16 cellular contexts compared by ENCODE assay signal in genomic region chr2:20198001-20198400, GRCh38. TPM values are rescaled to one million over a fixed set of nuclear protein-coding genes. Genes with fewer than 3 reads are reported as not detected.
DNase-seq lines count a peak whose midpoint lies in the region; ATAC-seq and TF ChIP-seq lines count a peak whose summit lies in the region.
"Had no signal": no experiment of that assay in that cellular context is flagged by ENCODE, and none has a peak within 500 bp of the region (broad histone marks: within the 10 kb centered on the region; RNA-seq: fewer than 3 reads in every experiment).

No MANE protein-coding gene starts in this region.

- H3K4me1 ChIP-seq in Peyer's patch: peaks cover 0 to 30% (median 0%) of the 10 kb centered on the region in 4 donors
- H3K4me1 ChIP-seq in lung (ENCODE audit: control insufficient read depth in 2 of 2, insufficient read depth in 2 of 2, low read length in 2 of 2): peaks cover 0 to 5% of the 10 kb centered on the region in 2 donors
- H3K4me1 ChIP-seq: adrenal gland, esophagus muscularis mucosa had no signal

- TF ChIP-seq POLR2A in Peyer's patch (IDR thresholded peaks at IDR 0.05): no peak

- H3K9me3 Mint-ChIP-seq in osteocyte (ENCODE audit: unreplicated experiment): no peaks in the 10 kb centered on the region
- H3K9me3 Mint-ChIP-seq: memory B cell had no signal

- ATAC-seq in lung (ENCODE audit: insufficient read depth, low FRiP score): peak; percentile 42
- ATAC-seq: Panc1 had no signal

- H3K27me3 ChIP-seq in Peyer's patch: no peaks in the 10 kb centered on the region
- no peaks in the 10 kb centered on the region for H3K27me3 ChIP-seq in lung (ENCODE audit: control insufficient read depth, insufficient read depth)
- H3K27me3 ChIP-seq: adrenal gland, esophagus muscularis mucosa had no signal

- H3K4me3 ChIP-seq in Peyer's patch: no peak overlapping the region
- no peak overlapping the region for H3K4me3 ChIP-seq in lung
- H3K4me3 ChIP-seq: adrenal gland, esophagus muscularis mucosa had no signal

- peaks cover 11% of the 10 kb centered on the region for H3K4me1 Mint-ChIP-seq in osteocyte (ENCODE audit: unreplicated experiment)
- H3K4me1 Mint-ChIP-seq: memory B cell had no signal

- peak overlapping the region in 3 of 4 donors; percentile 53 to 91 (median 89) for H3K27ac ChIP-seq in Peyer's patch
- H3K27ac ChIP-seq in lung (ENCODE audit: low read depth in 1 of 2, low read length in 1 of 2): peak overlapping the region in 1 of 2 donors; percentile 79
- H3K27ac ChIP-seq: adrenal gland, esophagus muscularis mucosa had no signal

- WGBS in lung, 2 donors: 59 to 86% methylated on average over 9 of the region's 9 CpGs

- DNase-seq in COLO668 (lab: John Stamatoyannopoulos, UW; ENCODE audit: unreplicated experiment): peak; percentile 89
- peak; percentile 9 for DNase-seq in NCI-H1417 treated with DMSO at 0.1 percent for 48 hours (lab: John Stamatoyannopoulos, UW)
- DNase-seq in Peyer's patch: peak in 2 of 3 donors; percentile 89 to 91
- peak; percentile 91 for DNase-seq in lung (ENCODE audit: low spot score)
- no peak for DNase-seq in osteocyte (ENCODE audit: extremely low spot score, unreplicated experiment)
- no peak for DNase-seq in pons (ENCODE audit: low spot score)
- DNase-seq in dedifferentiated amniotic fluid mesenchymal stem cell (ENCODE audit: extremely low spot score): no peak
- no peak for DNase-seq in stimulated activated CD4-positive, alpha-beta T cell treated with anti-CD3 and anti-CD28 coated beads, Interleukin-4, amount 100 ng/mL, for 24 hours
- DNase-seq: adrenal gland, hypothalamus, NCI-H1930, trophoblast cell had no signal

- H3K27ac Mint-ChIP-seq in osteocyte (ENCODE audit: unreplicated experiment): no peak overlapping the region
- H3K27ac Mint-ChIP-seq: memory B cell had no signal

- H3K36me3 Mint-ChIP-seq in osteocyte (ENCODE audit: unreplicated experiment): no peaks in the 10 kb centered on the region
- H3K36me3 Mint-ChIP-seq: memory B cell had no signal

- H3K27me3 Mint-ChIP-seq in osteocyte (ENCODE audit: unreplicated experiment): no peaks in the 10 kb centered on the region

- H3K9me3 ChIP-seq in Peyer's patch: no peaks in the 10 kb centered on the region
- H3K9me3 ChIP-seq in lung (ENCODE audit: control insufficient read depth in 2 of 2, insufficient read depth in 1 of 2, low read length in 1 of 2): no peaks in the 10 kb centered on the region
- H3K9me3 ChIP-seq: adrenal gland, esophagus muscularis mucosa had no signal

- H3K36me3 ChIP-seq in Peyer's patch (peaks cover 0 to 13% (median 0%) of the 10 kb centered on the region in 3 donors), lung (ENCODE audit: control insufficient read depth in 2 of 2, insufficient read depth in 2 of 2, low read length in 2 of 2) (no peaks in the 10 kb centered on the region)
- H3K36me3 ChIP-seq: adrenal gland, esophagus muscularis mucosa had no signal

- no peak overlapping the region for H3K4me3 Mint-ChIP-seq in osteocyte (ENCODE audit: unreplicated experiment)
- H3K4me3 Mint-ChIP-seq: memory B cell had no signal

- TF ChIP-seq CTCF in Peyer's patch (IDR thresholded peaks at IDR 0.05): peak in 1 of 6 experiments; percentile 48
- TF ChIP-seq CTCF in lung (IDR thresholded peaks at IDR 0.05; ENCODE audit: control extremely low read depth, extremely low read depth): no peak
- no peak for TF ChIP-seq CTCF in osteocyte (IDR thresholded peaks at IDR 0.05)

RNA-seq across cellular contexts. Expression of gene SDC1, which starts 26.9 kb away (rescaled TPM):
- total RNA-seq in Peyer's patch: 100 to 1,000 TPM in 3 of 4 donors, 10 to 100 TPM in 1; 25.6 to 343 (median 197) TPM
- total RNA-seq in lung: 100 to 1,000 TPM; 232 to 234 TPM
- 100 to 1,000 TPM in 1 of 2 donors, 10 to 100 TPM in 1; 94.1 to 113 TPM for polyA plus RNA-seq in lung
- 11.1 and 11.6 TPM in 2 replicates for total RNA-seq in osteocyte
- total RNA-seq: T-helper 1 cell treated with Interleukin-12 subunit alpha and Interleukin-12 subunit beta and Interleukin-4 antibody, amounts not matched to agents 30 ng/mL and 1 ng/mL, for 36 hours had no signal

Comparison
In these comparisons a context has a peak if more than half of its experiments do, and no peak if none do; other contexts are left out.
1. DNase-seq: peak in COLO668 (single experiment), NCI-H1417 treated with DMSO at 0.1 percent for 48 hours (single experiment), Peyer's patch (2 of 3) and lung (single experiment); none in osteocyte (single experiment), pons (single experiment), dedifferentiated amniotic fluid mesenchymal stem cell (single experiment) and stimulated activated CD4-positive, alpha-beta T cell treated with anti-CD3 and anti-CD28 coated beads, Interleukin-4, amount 100 ng/mL, for 24 hours (single experiment).